ENCODE assay signal across 9 cellular contexts in genomic region chr2:73177645-73178255, GRCh38. TPM values are rescaled to one million over a fixed set of nuclear protein-coding genes. Genes with fewer than 3 reads are reported as not detected.
DNase-seq lines count a peak whose midpoint lies in the region; TF ChIP-seq lines count a peak whose summit lies in the region.
"Had no signal": no experiment of that assay in that cellular context is flagged by ENCODE, and none has a peak within 500 bp of the region (broad histone marks: within the 10 kb centered on the region; RNA-seq: fewer than 3 reads in every experiment).

No MANE protein-coding gene starts in this region.

- H3K4me2 ChIP-seq in OCI-LY7 (ENCODE audit: low read length), result peak overlapping the region; percentile 70
- H3K4me2 ChIP-seq in smooth muscle cell, result peak overlapping the region; percentile 82

- H3K9ac ChIP-seq in smooth muscle cell (ENCODE audit: low read depth), result no peak overlapping the region

- POLR2A ChIA-PET in OCI-LY7 (lab: Charles Lee), result interaction anchor here (0.7 to 1.4 kb wide), 2 partner anchors 35 to 197 kb away, joined by 3 read pairs; no protein-coding TSS in a partner anchor

- no TSS peak for BruUV-seq in OCI-LY7 (replicated peaks; lab: Mats Ljungman, UMichigan)

- H3K4me1 ChIP-seq in OCI-LY7 (ENCODE audit: insufficient read depth, low read length, poor library complexity, severe bottlenecking) (no peaks in the 10 kb centered on the region), esophagus muscularis mucosa (peaks cover 23 to 31% (median 29%) of the 10 kb centered on the region in 4 donors), smooth muscle cell (ENCODE audit: low read depth) (no peaks in the 10 kb centered on the region)

- TF ChIP-seq POLR2A in esophagus muscularis mucosa (IDR thresholded peaks at IDR 0.05; ENCODE audit: low read depth), result no peak

- CTCF ChIA-PET in OCI-LY7 (lab: Charles Lee; ENCODE audit: unreplicated experiment), result interaction anchor here (0.5 to 1.6 kb wide), 13 partner anchors 10 to 1977 kb away, joined by 3 to 10 read pairs (median 4); no protein-coding TSS in a partner anchor

- no peaks in the 10 kb centered on the region for H3F3A ChIP-seq in smooth muscle cell (ENCODE audit: low read depth)

- H2AFZ ChIP-seq in OCI-LY7 (ENCODE audit: low read length) (peak overlapping the region; percentile 56; the same call in 1 of the 2 replicates), smooth muscle cell (ENCODE audit: low read depth) (no peak overlapping the region)

- TF ChIP-seq CTCF in OCI-LY7 (conservative IDR thresholded peaks at IDR 0.05; ENCODE audit: low read length) (peak; percentile 61), esophagus muscularis mucosa (IDR thresholded peaks at IDR 0.05) (peak in 1 of 3 experiments; percentile 3), smooth muscle cell (IDR thresholded peaks at IDR 0.05; ENCODE audit: borderline replicate concordance, insufficient read depth, poor library complexity, severe bottlenecking) (no peak)

- peak overlapping the region; percentile 63 for H3K4me3 ChIP-seq in OCI-LY7 (ENCODE audit: low read depth, low read length, poor library complexity, severe bottlenecking)
- H3K4me3 ChIP-seq in esophagus muscularis mucosa, result peak overlapping the region; percentile 54 to 64 (median 62)
- H3K4me3 ChIP-seq in smooth muscle cell, result no peak overlapping the region

- H3K27me3 ChIP-seq in esophagus muscularis mucosa (peaks cover 0 to 68% (median 13%) of the 10 kb centered on the region in 4 donors), smooth muscle cell (ENCODE audit: low read depth) (peaks cover 51% of the 10 kb centered on the region)

- H3K27ac ChIP-seq in OCI-LY7 (ENCODE audit: low read depth, low read length, poor library complexity, severe bottlenecking), result no peak overlapping the region
- peak overlapping the region in 1 of 4 donors; percentile 66 for H3K27ac ChIP-seq in esophagus muscularis mucosa (replicated peaks in 1 of 4)
- no peak overlapping the region for H3K27ac ChIP-seq in smooth muscle cell (ENCODE audit: low read depth)

- intact Hi-C loops in OCI-LY7 (cut with micrococcal nuclease; ENCODE audit: unreplicated experiment), result loop anchor here (1.0 to 2.0 kb wide), 5 partner anchors 35 to 407 kb away; no protein-coding TSS in a partner anchor
- intact Hi-C loops in esophagus muscularis mucosa (cut with DNase I), result loop anchor here (1.0 to 5.0 kb wide), 4 partner anchors 90 to 280 kb away; partner anchors contain the start of gene SFXN5

- WGBS in esophagus muscularis mucosa, result 0% methylated on average over 2 of the region's 12 CpGs
- 27% methylated on average over 12 of the region's 12 CpGs for WGBS in smooth muscle cell (ENCODE audit: low lambda C conversion rate)

- DNase-seq in NCI-H146 (lab: John Stamatoyannopoulos, UW), result peak; percentile 36
- no peak for DNase-seq in NCI-H146 treated with DMSO at 0.1 percent for 48 hours (lab: John Stamatoyannopoulos, UW; ENCODE audit: unreplicated experiment)
- no peak for DNase-seq in OCI-LY7 (ENCODE audit: low spot score)
- DNase-seq in esophagus muscularis mucosa (ENCODE audit: extremely low spot score), result no peak
- no peak for DNase-seq in smooth muscle cell (lab: John Stamatoyannopoulos, UW; ENCODE audit: unreplicated experiment)
- DNase-seq in NCI-H1417 treated with DMSO at 0.1 percent for 48 hours (lab: John Stamatoyannopoulos, UW), result no peak
- DNase-seq in NCI-H1930 (lab: John Stamatoyannopoulos, UW), result no peak
- DNase-seq in NCI-H2196 treated with DMSO at 0.1 percent for 48 hours (lab: John Stamatoyannopoulos, UW; ENCODE audit: unreplicated experiment), result no peak

- H3K9me2 ChIP-seq in OCI-LY7 (ENCODE audit: insufficient read depth, low read length), result no peaks in the 10 kb centered on the region

- no peaks in the 10 kb centered on the region for H3K79me2 ChIP-seq in OCI-LY7 (ENCODE audit: insufficient read depth, low read depth, low read length)
- H3K79me2 ChIP-seq in smooth muscle cell (ENCODE audit: low read depth), result no peaks in the 10 kb centered on the region

- H4K20me1 ChIP-seq in OCI-LY7 (ENCODE audit: insufficient read depth, low read length), result no peaks in the 10 kb centered on the region
- H4K20me1 ChIP-seq in smooth muscle cell (ENCODE audit: low read depth), result no peaks in the 10 kb centered on the region

- H3K36me3 ChIP-seq in OCI-LY7 (ENCODE audit: insufficient read depth, low read length) (no peaks in the 10 kb centered on the region), esophagus muscularis mucosa (no peaks in the 10 kb centered on the region), smooth muscle cell (ENCODE audit: low read depth) (no peaks in the 10 kb centered on the region)

- H3K9me3 ChIP-seq in OCI-LY7 (ENCODE audit: low read length), result no peaks in the 10 kb centered on the region
- H3K9me3 ChIP-seq in esophagus muscularis mucosa, result no peaks in the 10 kb centered on the region
- no peaks in the 10 kb centered on the region for H3K9me3 ChIP-seq in smooth muscle cell (replicated peaks; ENCODE audit: low read depth)

- TF ChIP-seq EP300 in esophagus muscularis mucosa (IDR thresholded peaks at IDR 0.05), result no peak

RNA-seq across cellular contexts. Expression of gene NOTO, which starts 24.6 kb away (rescaled TPM):
- not detected in 2 replicates for total RNA-seq in OCI-LY7 (2014; rRNA removed; shearing (Covaris generic))
- total RNA-seq in OCI-LY7 (2022), result not detected in 2 replicates
- total RNA-seq in esophagus muscularis mucosa, result not detected
- total RNA-seq in smooth muscle cell, result not detected in 2 replicates
- polyA plus RNA-seq in smooth muscle cell, result 0.11 TPM in 1 of 2 replicates, not detected in the other
- total RNA-seq: A172 had no signal

RNA-seq across cellular contexts. Expression of gene SMYD5, which starts 36.3 kb away (rescaled TPM):
- total RNA-seq in OCI-LY7 (2014; rRNA removed; shearing (Covaris generic)), result 32.9 and 42.2 TPM in 2 replicates
- total RNA-seq in OCI-LY7 (2022) (33.2 and 38.2 TPM in 2 replicates), esophagus muscularis mucosa (10 to 100 TPM; 12.1 to 19.6 (median 15.4) TPM), smooth muscle cell (10.8 and 17.3 TPM in 2 replicates)
- 13.9 and 16.5 TPM in 2 replicates for polyA plus RNA-seq in smooth muscle cell

RNA-seq across cellular contexts. Expression of gene PRADC1, which starts 55.3 kb away (rescaled TPM):
- total RNA-seq in OCI-LY7 (2014; rRNA removed; shearing (Covaris generic)), result 25.3 and 25.9 TPM in 2 replicates
- total RNA-seq in OCI-LY7 (2022) (20.6 and 23.0 TPM in 2 replicates), esophagus muscularis mucosa (10 to 100 TPM; 29.0 to 49.0 (median 33.2) TPM), smooth muscle cell (24.0 and 28.3 TPM in 2 replicates)
- 47.6 and 51.4 TPM in 2 replicates for polyA plus RNA-seq in smooth muscle cell

RNA-seq across cellular contexts. Expression of gene CCT7, which starts 56.4 kb away (rescaled TPM):
- total RNA-seq in OCI-LY7 (2014; rRNA removed; shearing (Covaris generic)), result 334 and 378 TPM in 2 replicates
- total RNA-seq in OCI-LY7 (2022) (307 and 347 TPM in 2 replicates), esophagus muscularis mucosa (100 to 1,000 TPM; 193 to 244 (median 222) TPM), smooth muscle cell (164 and 197 TPM in 2 replicates)
- 212 and 225 TPM in 2 replicates for polyA plus RNA-seq in smooth muscle cell
